ENCODE assay signal across 34 cellular contexts in genomic region chr16:25798065-25798464, GRCh38.
"Had no signal": no experiment of that assay in that cellular context is flagged by ENCODE, and none has a peak within 500 bp of the region (broad histone marks: within the 10 kb centered on the region; RNA-seq: fewer than 3 reads in every experiment).

No MANE protein-coding gene starts in this region.

- DNase-seq: activated effector memory CD4-positive, alpha-beta T cell treated with anti-CD3 and anti-CD28 coated beads, Interleukin-2, amount 50 U/mL, for 16 hours; activated effector memory CD4-positive, alpha-beta T cell treated with Interleukin-2 at 50 U/mL for 16 hours; activated gamma-delta T cell; activated gamma-delta T cell treated with Interleukin-2 at 50 U/mL for 16 hours; activated naive CD4-positive, alpha-beta T cell; activated naive CD4-positive, alpha-beta T cell treated with anti-CD3 and anti-CD28 coated beads for 36 hours; activated naive CD4-positive, alpha-beta T cell treated with anti-CD3 and anti-CD28 coated beads, Interleukin-2, amount 10 ng/mL, durations not matched to agents 7 days and 5 days; activated naive CD4-positive, alpha-beta T cell treated with anti-CD3 and anti-CD28 coated beads, Interleukin-2, amount 50 U/mL, for 16 hours; activated naive CD4-positive, alpha-beta T cell treated with Interleukin-2 at 50 U/mL for 16 hours; activated naive CD8-positive, alpha-beta T cell treated with anti-CD3 and anti-CD28 coated beads for 36 hours; activated naive CD8-positive, alpha-beta T cell treated with anti-CD3 and anti-CD28 coated beads, Interleukin-2, amount 10 ng/mL, durations not matched to agents 7 days and 5 days; activated naive CD8-positive, alpha-beta T cell treated with anti-CD3 and anti-CD28 coated beads, Interleukin-2, amount 50 U/mL, for 24 hours; activated T-cell treated with anti-CD3 and anti-CD28 coated beads, Interleukin-2, amount 50 U/mL, for 1 hour; activated T-cell treated with anti-CD3 and anti-CD28 coated beads, Interleukin-2, amount 50 U/mL, for 24 hours; activated T-cell treated with anti-CD3 and anti-CD28 coated beads, Interleukin-2, amount 50 U/mL, for 4 hours; activated T-cell treated with anti-CD3 and anti-CD28 coated beads, Interleukin-2, amount 50 U/mL, for 48 hours; activated T-cell treated with anti-CD3 and anti-CD28 coated beads, Interleukin-2, amount 50 U/mL, for 72 hours; adrenal gland; amniotic stem cell; amygdala; anterior cingulate cortex; aorta; body of pancreas; brain microvascular endothelial cell; caudate nucleus; central memory CD4-positive, alpha-beta T cell; cerebellar nuclear complex had no signal

- ATAC-seq: activated naive CD4-positive, alpha-beta T cell treated with anti-CD3 and anti-CD28 coated beads, Interleukin-2, amount 50 U/mL, for 72 hours; activated naive CD8-positive, alpha-beta T cell treated with anti-CD3 and anti-CD28 coated beads, Interleukin-2, amount 50 U/mL, for 24 hours; activated T-cell treated with anti-CD3 and anti-CD28 coated beads, Interleukin-2, amount 50 U/mL, for 4 hours; activated T-cell treated with anti-CD3 and anti-CD28 coated beads, Interleukin-2, amount 50 U/mL, for 72 hours; activated T-helper 17 cell treated with anti-CD3 and anti-CD28 coated beads, Interleukin-2, amount 50 U/mL, for 72 hours; body of pancreas had no signal

- H3K27ac ChIP-seq: adrenal gland, ascending aorta, body of pancreas, brain microvascular endothelial cell, breast epithelium, cardiac muscle cell had no signal

- FAIRE-seq: astrocyte, bronchial epithelial cell had no signal

- H3K4me3 ChIP-seq: adrenal gland, ascending aorta, body of pancreas, breast epithelium, cardiac muscle cell had no signal

- H3K36me3 ChIP-seq: adrenal gland, ascending aorta, brain microvascular endothelial cell, breast epithelium, cardiac muscle cell had no signal

- H3K27me3 ChIP-seq: adrenal gland, ascending aorta, body of pancreas, brain microvascular endothelial cell, breast epithelium, cardiac muscle cell had no signal

- H3K9me3 ChIP-seq: adrenal gland, ascending aorta, body of pancreas had no signal

- H3K4me1 ChIP-seq: adrenal gland, ascending aorta, body of pancreas, breast epithelium had no signal
